ENCODE assay signal across 9 cellular contexts in genomic region chr14:71933026-71933587, GRCh38. TPM values are rescaled to one million over a fixed set of nuclear protein-coding genes. Genes with fewer than 3 reads are reported as not detected.
DNase-seq lines count a peak whose midpoint lies in the region; ATAC-seq, FAIRE-seq and TF ChIP-seq lines count a peak whose summit lies in the region.
"Had no signal": no experiment of that assay in that cellular context is flagged by ENCODE, and none has a peak within 500 bp of the region (broad histone marks: within the 10 kb centered on the region; RNA-seq: fewer than 3 reads in every experiment).

No MANE protein-coding gene starts in this region.

- H3K9ac ChIP-seq in kidney (ENCODE audit: low read length in 2 of 2), result no peak overlapping the region

- H3K36me3 ChIP-seq in kidney (ENCODE audit: control insufficient read depth in 1 of 2, insufficient read depth in 2 of 2, low read length in 2 of 2) (no peaks in the 10 kb centered on the region), tibial artery (no peaks in the 10 kb centered on the region), mucosa of descending colon (ENCODE audit: low read depth) (no peaks in the 10 kb centered on the region)

- H3K27ac ChIP-seq in kidney (ENCODE audit: low read depth in 2 of 2, low read length in 2 of 2) (no peak overlapping the region), tibial artery (peak overlapping the region; percentile 59 to 78)

- H3K36me3 Mint-ChIP-seq in activated naive CD4-positive, alpha-beta T cell treated with anti-CD3 and anti-CD28 coated beads for 36 hours (ENCODE audit: low read depth), result no peaks in the 10 kb centered on the region
- no peaks in the 10 kb centered on the region for H3K36me3 Mint-ChIP-seq in activated T-helper 2 cell treated with anti-CD3 and anti-CD28 coated beads, Interferon-gamma antibody, Interleukin-2, Interleukin-4, amounts not matched to agents 10 μg/mL and 5 μg/mL and 100 μg/mL, durations not matched to agents 14 hours and 24 hours and 36 hours (ENCODE audit: low read depth)

- peaks cover 12% of the 10 kb centered on the region for H3K4me1 Mint-ChIP-seq in activated naive CD4-positive, alpha-beta T cell treated with anti-CD3 and anti-CD28 coated beads for 36 hours (ENCODE audit: low read depth)
- H3K4me1 Mint-ChIP-seq in activated T-helper 2 cell treated with anti-CD3 and anti-CD28 coated beads, Interferon-gamma antibody, Interleukin-2, Interleukin-4, amounts not matched to agents 10 μg/mL and 5 μg/mL and 100 μg/mL, durations not matched to agents 14 hours and 24 hours and 36 hours (ENCODE audit: low read depth), result peaks cover 15% of the 10 kb centered on the region

- peak overlapping the region; percentile 56 to 63 for H3K4me3 ChIP-seq in kidney (ENCODE audit: low read length in 2 of 2)
- H3K4me3 ChIP-seq in tibial artery, result peak overlapping the region; percentile 59 to 86
- no peak overlapping the region for H3K4me3 ChIP-seq in mucosa of descending colon

- CTCF ChIA-PET in activated naive CD4-positive, alpha-beta T cell treated with anti-CD3 and anti-CD28 coated beads for 36 hours (lab: Charles Lee), result no interaction called here

- no peaks in the 10 kb centered on the region for H3K9me3 Mint-ChIP-seq in activated naive CD4-positive, alpha-beta T cell treated with anti-CD3 and anti-CD28 coated beads for 36 hours
- no peaks in the 10 kb centered on the region for H3K9me3 Mint-ChIP-seq in activated T-helper 2 cell treated with anti-CD3 and anti-CD28 coated beads, Interferon-gamma antibody, Interleukin-2, Interleukin-4, amounts not matched to agents 10 μg/mL and 5 μg/mL and 100 μg/mL, durations not matched to agents 14 hours and 24 hours and 36 hours

- H3K27me3 ChIP-seq in tibial artery, result peaks cover 0 to 6% of the 10 kb centered on the region in 2 donors

- DNase-seq in activated naive CD4-positive, alpha-beta T cell treated with anti-CD3 and anti-CD28 coated beads for 36 hours, result peak; percentile 16
- no peak for DNase-seq in activated naive CD4-positive, alpha-beta T cell (lab: John Stamatoyannopoulos, UW)
- no peak for DNase-seq in activated T-helper 2 cell treated with anti-CD3 and anti-CD28 coated beads, Interferon-gamma antibody, Interleukin-2, Interleukin-4, amounts not matched to agents 10 μg/mL and 5 μg/mL and 100 μg/mL, durations not matched to agents 14 hours and 24 hours and 36 hours (ENCODE audit: low spot score)
- DNase-seq in kidney (no peak), tibial artery (no peak), ureter (ENCODE audit: low spot score) (no peak), mucosa of descending colon (no peak)

- H3K27ac Mint-ChIP-seq in activated naive CD4-positive, alpha-beta T cell treated with anti-CD3 and anti-CD28 coated beads for 36 hours, result no peak overlapping the region
- H3K27ac Mint-ChIP-seq in activated T-helper 2 cell treated with anti-CD3 and anti-CD28 coated beads, Interferon-gamma antibody, Interleukin-2, Interleukin-4, amounts not matched to agents 10 μg/mL and 5 μg/mL and 100 μg/mL, durations not matched to agents 14 hours and 24 hours and 36 hours, result peak overlapping the region; percentile 80

- H3K27me3 Mint-ChIP-seq in activated naive CD4-positive, alpha-beta T cell treated with anti-CD3 and anti-CD28 coated beads for 36 hours (ENCODE audit: low read depth), result peaks cover 43% of the 10 kb centered on the region
- peaks cover 55% of the 10 kb centered on the region for H3K27me3 Mint-ChIP-seq in activated T-helper 2 cell treated with anti-CD3 and anti-CD28 coated beads, Interferon-gamma antibody, Interleukin-2, Interleukin-4, amounts not matched to agents 10 μg/mL and 5 μg/mL and 100 μg/mL, durations not matched to agents 14 hours and 24 hours and 36 hours (ENCODE audit: low read depth)

- H3K9me3 ChIP-seq in kidney (ENCODE audit: control insufficient read depth in 1 of 2, low read length in 2 of 2), result no peaks in the 10 kb centered on the region
- no peaks in the 10 kb centered on the region for H3K9me3 ChIP-seq in tibial artery
- H3K9me3 ChIP-seq in mucosa of descending colon, result no peaks in the 10 kb centered on the region

- peak overlapping the region; percentile 23 for H3K4me3 Mint-ChIP-seq in activated naive CD4-positive, alpha-beta T cell treated with anti-CD3 and anti-CD28 coated beads for 36 hours
- peak overlapping the region; percentile 74 for H3K4me3 Mint-ChIP-seq in activated T-helper 2 cell treated with anti-CD3 and anti-CD28 coated beads, Interferon-gamma antibody, Interleukin-2, Interleukin-4, amounts not matched to agents 10 μg/mL and 5 μg/mL and 100 μg/mL, durations not matched to agents 14 hours and 24 hours and 36 hours (ENCODE audit: low read depth)

- no peak for FAIRE-seq in kidney (lab: Jason Lieb, UNC)

- intact Hi-C loops in activated naive CD4-positive, alpha-beta T cell treated with anti-CD3 and anti-CD28 coated beads for 36 hours (cut with micrococcal nuclease), result loop anchor here (5.0 to 10.0 kb wide), 2 partner anchors 362 to 489 kb away; no protein-coding TSS in a partner anchor
- intact Hi-C loops in activated T-helper 2 cell treated with anti-CD3 and anti-CD28 coated beads, Interferon-gamma antibody, Interleukin-2, Interleukin-4, amounts not matched to agents 10 μg/mL and 5 μg/mL and 100 μg/mL, durations not matched to agents 14 hours and 24 hours and 36 hours (cut with micrococcal nuclease), result loop anchor here (1.0 to 5.0 kb wide), 4 partner anchors 33 to 489 kb away; no protein-coding TSS in a partner anchor
- intact Hi-C loops in kidney (cut with DNase I) (no loop called here), tibial artery (cut with DNase I; ENCODE audit: low total_unique reads) (loop anchor here (5.0 kb wide), 1 partner anchor 359 kb away; no protein-coding TSS in a partner anchor), mucosa of descending colon (cut with DNase I, micrococcal nuclease) (no loop called here)

- H3K4me1 ChIP-seq in kidney (ENCODE audit: control insufficient read depth in 1 of 2, insufficient read depth in 1 of 2, low read depth in 1 of 2, low read length in 2 of 2), result peaks cover 0 to 6% of the 10 kb centered on the region in 2 donors
- H3K4me1 ChIP-seq in tibial artery, result peaks cover 0 to 30% (median 12%) of the 10 kb centered on the region in 4 donors
- no peaks in the 10 kb centered on the region for H3K4me1 ChIP-seq in mucosa of descending colon (ENCODE audit: low read depth)

- ATAC-seq in HG03354 (IDR thresholded peaks at IDR 0.05; ENCODE audit: poor library complexity, severe bottlenecking, unreplicated experiment) (no peak), mucosa of descending colon (no peak)

- TF ChIP-seq CTCF in kidney (IDR thresholded peaks at IDR 0.05; ENCODE audit: borderline replicate concordance, extremely low read depth, insufficient read depth) (no peak), tibial artery (IDR thresholded peaks at IDR 0.05) (no peak), mucosa of descending colon (IDR thresholded peaks at IDR 0.05) (no peak)

RNA-seq across cellular contexts. Expression of gene RGS6, which starts 0.9 kb away (rescaled TPM):
- not detected for total RNA-seq in activated naive CD4-positive, alpha-beta T cell treated with anti-CD3 and anti-CD28 coated beads for 36 hours
- 2.8 and 3.7 TPM in 2 replicates for total RNA-seq in activated T-helper 2 cell treated with anti-CD3 and anti-CD28 coated beads, Interferon-gamma antibody, Interleukin-2, Interleukin-4, amounts not matched to agents 10 μg/mL and 5 μg/mL and 100 μg/mL, durations not matched to agents 14 hours and 24 hours and 36 hours
- total RNA-seq in kidney, result 1.1 TPM
- polyA plus RNA-seq in kidney (ENCODE audit: insufficient read depth, low read depth, low replicate concordance), result 1.4 TPM
- total RNA-seq in ureter, result 1.1 TPM
- 1 to 10 TPM in 1 of 3 donors, under 1 TPM in 2; 0.66 to 2.5 (median 0.94) TPM for total RNA-seq in mucosa of descending colon
- total RNA-seq: kidney epithelial cell had no signal

Comparison
In these comparisons a context has a peak if more than half of its experiments do, and no peak if none do; other contexts are left out.
1. H3K27ac ChIP-seq: peak in tibial artery (2 of 2); none in kidney (0 of 2).
2. intact Hi-C loops: an anchor here in activated naive CD4-positive, alpha-beta T cell treated with anti-CD3 and anti-CD28 coated beads for 36 hours (5.0 to 10.0 kb wide), activated T-helper 2 cell treated with anti-CD3 and anti-CD28 coated beads, Interferon-gamma antibody, Interleukin-2, Interleukin-4, amounts not matched to agents 10 μg/mL and 5 μg/mL and 100 μg/mL, durations not matched to agents 14 hours and 24 hours and 36 hours (1.0 to 5.0 kb wide) and tibial artery (5.0 kb wide); none called in kidney and mucosa of descending colon.